Comparison of ENCODE assay signal across 27 cellular contexts in genomic region chr3:125967156-125967555, GRCh38. TPM values are rescaled to one million over a fixed set of nuclear protein-coding genes. Genes with fewer than 3 reads are reported as not detected.
DNase-seq lines count a peak whose midpoint lies in the region; FAIRE-seq and TF ChIP-seq lines count a peak whose summit lies in the region.
"Had no signal": no experiment of that assay in that cellular context is flagged by ENCODE, and none has a peak within 500 bp of the region (broad histone marks: within the 10 kb centered on the region; RNA-seq: fewer than 3 reads in every experiment).

No MANE protein-coding gene starts in this region.

- DNase-seq in DMS79 (lab: John Stamatoyannopoulos, UW) = peak; percentile 27
- peak; percentile 83 for DNase-seq in NCI-H1417 treated with DMSO at 0.1 percent for 48 hours (lab: John Stamatoyannopoulos, UW)
- DNase-seq in NCI-H526 (lab: John Stamatoyannopoulos, UW) = peak; percentile 71 to 74
- DNase-seq in epithelial cell of esophagus (ENCODE audit: low read depth) = peak; percentile 69
- DNase-seq in coronary artery (ENCODE audit: low spot score) = no peak
- DNase-seq in OCI-M2 (lab: John Stamatoyannopoulos, UW; ENCODE audit: unreplicated experiment) = no peak
- no peak for DNase-seq in frontal cortex (ENCODE audit: low spot score in 2 of 2)
- DNase-seq: activated CD4-positive, CD25-positive, alpha-beta regulatory T cell; activated naive CD4-positive, alpha-beta T cell treated with anti-CD3 and anti-CD28 coated beads for 36 hours; adrenal gland; left lung; mesenchymal stem cell; NCI-H1092 treated with DMSO at 0.1 percent for 48 hours; NCI-H226; Peyer's patch; SJCRH30; stimulated activated CD4-positive, alpha-beta T cell treated with anti-CD3 and anti-CD28 coated beads, Interleukin-15, amount 100 ng/mL, for 24 hours; stimulated activated naive B cell treated with anti-CD40 and anti-IgM and Interleukin-4, amounts not matched to agents 10 μg/mL and 1 μg/mL and 100 μg/mL, for 72 hours; T-cell; upper lobe of right lung had no signal

- H3K27ac ChIP-seq in coronary artery = no peak overlapping the region
- H3K27ac ChIP-seq: adrenal gland; BLaER1 treated with 17β-estradiol and CSF1 and Interleukin-3, amounts not matched to agents 10 nM and 100 nM; left lung; Peyer's patch; SJCRH30; upper lobe of right lung had no signal

- FAIRE-seq in frontal cortex (lab: Jason Lieb, UNC) = no peak
- FAIRE-seq: endothelial cell of umbilical vein, GM12891, islet of Langerhans had no signal

- TF ChIP-seq CTCF in epithelial cell of esophagus (IDR thresholded peaks at IDR 0.05; ENCODE audit: insufficient read depth, low read depth, low read length, missing control alignments) (no peak), coronary artery (IDR thresholded peaks at IDR 0.05) (no peak)

- H3K4me3 ChIP-seq in epithelial cell of esophagus (ENCODE audit: low read length) = no peak overlapping the region
- no peak overlapping the region for H3K4me3 ChIP-seq in coronary artery
- H3K4me3 ChIP-seq: adrenal gland; BLaER1 treated with 17β-estradiol and CSF1 and Interleukin-3, amounts not matched to agents 10 nM and 100 nM; left lung; Peyer's patch; SJCRH30; upper lobe of right lung had no signal

RNA-seq across cellular contexts. Expression of gene ROPN1B, which starts 1.8 kb away (rescaled TPM):
- total RNA-seq in frontal cortex = 2.0 TPM
- total RNA-seq: activated naive CD4-positive, alpha-beta T cell treated with anti-CD3 and anti-CD28 coated beads for 36 hours; endothelial cell of umbilical vein; glomerular endothelial cell; myocyte; Peyer's patch; pulmonary artery endothelial cell; SJCRH30; T-cell; upper lobe of right lung had no signal

Comparison
In these comparisons a context has a peak if more than half of its experiments do, and no peak if none do; other contexts are left out.
1. DNase-seq: peak in DMS79 (single experiment), NCI-H1417 treated with DMSO at 0.1 percent for 48 hours (single experiment), NCI-H526 (2 of 2) and epithelial cell of esophagus (single experiment); none in coronary artery (single experiment), OCI-M2 (single experiment) and frontal cortex (0 of 2).